Comparison of ENCODE assay signal across 8 cellular contexts in genomic region chr13:100392709-100393630, GRCh38.
DNase-seq lines count a peak whose midpoint lies in the region; ATAC-seq and TF ChIP-seq lines count a peak whose summit lies in the region.

No MANE protein-coding gene starts in this region.

- in situ Hi-C loops in GM13977 (cut with MboI; ENCODE audit: low pct_unique_long_range_greater_than_20kb, low sequenced_read_pairs, unreplicated experiment): no loop called here

- DNase-seq in GM13977 (ENCODE audit: low spot score) (peak; percentile 26), SKM-1 (lab: John Stamatoyannopoulos, UW; ENCODE audit: unreplicated experiment) (peak; percentile 68), astrocyte of the hippocampus (ENCODE audit: low read depth, low spot score) (peak; percentile 95), islet precursor cell (peak; percentile 98), GF-D8 (lab: John Stamatoyannopoulos, UW) (no peak), NCI-H524 treated with DMSO at 0.1 percent for 48 hours (lab: John Stamatoyannopoulos, UW) (no peak)
- DNase-seq in stimulated activated CD4-positive, alpha-beta T cell treated with anti-CD3 and anti-CD28 coated beads, Interleukin-2, amount 100 ng/mL, for 48 hours: peak; percentile 41

- TF ChIP-seq CTCF in GM13977 (IDR thresholded peaks at IDR 0.05; ENCODE audit: extremely low read depth, insufficient read depth, missing control alignments): no peak

- ATAC-seq in HG03354 (IDR thresholded peaks at IDR 0.05; ENCODE audit: poor library complexity, severe bottlenecking, unreplicated experiment): peak; percentile 52

Comparison
In these comparisons a context has a peak if more than half of its experiments do, and no peak if none do; other contexts are left out.
1. DNase-seq: peak in GM13977 (single experiment), SKM-1 (single experiment), astrocyte of the hippocampus (single experiment), islet precursor cell (single experiment) and stimulated activated CD4-positive, alpha-beta T cell treated with anti-CD3 and anti-CD28 coated beads, Interleukin-2, amount 100 ng/mL, for 48 hours (2 of 2); none in GF-D8 (single experiment) and NCI-H524 treated with DMSO at 0.1 percent for 48 hours (single experiment).